ENCODE assay signal across 8 cellular contexts in genomic region chr12:56723889-56724659, GRCh38. TPM values are rescaled to one million over a fixed set of nuclear protein-coding genes. Genes with fewer than 3 reads are reported as not detected.
DNase-seq lines count a peak whose midpoint lies in the region; ATAC-seq and TF ChIP-seq lines count a peak whose summit lies in the region.

No MANE protein-coding gene starts in this region.

- no peaks in the 10 kb centered on the region for H3K36me3 ChIP-seq in neural progenitor cell

- peak; percentile 70 for DNase-seq in AG20443 (ENCODE audit: low spot score)
- peak; percentile 50 for DNase-seq in HS-5 (ENCODE audit: low read depth)
- DNase-seq in activated CD8-positive, alpha-beta T cell treated with anti-CD3 and anti-CD28 coated beads for 36 hours = peak; percentile 27
- DNase-seq in foreskin fibroblast = peak; percentile 64 to 86
- peak; percentile 39 for DNase-seq in neural progenitor cell (ENCODE audit: low spot score)
- no peak for DNase-seq in SHP77 (lab: John Stamatoyannopoulos, UW)
- DNase-seq in activated CD4-positive, CD25-positive, alpha-beta regulatory T cell treated with anti-CD3 and anti-CD28 coated beads, Interleukin-2, amount 50 U/mL, for 72 hours = no peak

- peak overlapping the region; percentile 91 for H3K4me2 ChIP-seq in neural progenitor cell

- H3K9me3 Mint-ChIP-seq in activated CD8-positive, alpha-beta T cell treated with anti-CD3 and anti-CD28 coated beads for 36 hours = no peaks in the 10 kb centered on the region
- no peaks in the 10 kb centered on the region for H3K9me3 Mint-ChIP-seq in neural progenitor cell

- H4K20me1 ChIP-seq in neural progenitor cell (ENCODE audit: low read depth) = peaks cover 56% of the 10 kb centered on the region

- H3K9me3 ChIP-seq in neural progenitor cell (ENCODE audit: low read depth) = no peaks in the 10 kb centered on the region

- CTCF ChIA-PET in activated CD8-positive, alpha-beta T cell treated with anti-CD3 and anti-CD28 coated beads for 36 hours (lab: Charles Lee) = interaction anchor here (0.8 kb wide), 1 partner anchor 88 kb away, joined by 3 read pairs; no protein-coding TSS in a partner anchor

- peaks cover 61% of the 10 kb centered on the region for H3F3A ChIP-seq in neural progenitor cell (ENCODE audit: low read depth)

- H3K4me1 ChIP-seq in neural progenitor cell = peaks cover 45% of the 10 kb centered on the region

- ATAC-seq in activated CD8-positive, alpha-beta T cell treated with anti-CD3 and anti-CD28 coated beads for 36 hours = no peak
- no peak for ATAC-seq in GM21786 (IDR thresholded peaks at IDR 0.05; ENCODE audit: unreplicated experiment)

- H3K4me3 ChIP-seq in foreskin fibroblast (ENCODE audit: low read depth in 1 of 2, low read length in 2 of 2) = peak overlapping the region; percentile 92 to 99
- H3K4me3 ChIP-seq in neural progenitor cell = peak overlapping the region; percentile 91

- H3K4me1 Mint-ChIP-seq in activated CD8-positive, alpha-beta T cell treated with anti-CD3 and anti-CD28 coated beads for 36 hours (ENCODE audit: low read depth) = peaks cover 53% of the 10 kb centered on the region
- peaks cover 46% of the 10 kb centered on the region for H3K4me1 Mint-ChIP-seq in neural progenitor cell

- peaks cover 61% of the 10 kb centered on the region for H3K79me2 ChIP-seq in neural progenitor cell (ENCODE audit: low read depth)

- peaks cover 76% of the 10 kb centered on the region for H3K36me3 Mint-ChIP-seq in activated CD8-positive, alpha-beta T cell treated with anti-CD3 and anti-CD28 coated beads for 36 hours (ENCODE audit: low read depth)
- peaks cover 39% of the 10 kb centered on the region for H3K36me3 Mint-ChIP-seq in neural progenitor cell

- no peaks in the 10 kb centered on the region for H3K27me3 ChIP-seq in neural progenitor cell

- POLR2A ChIA-PET in activated CD8-positive, alpha-beta T cell treated with anti-CD3 and anti-CD28 coated beads for 36 hours (lab: Charles Lee) = interaction anchor here (0.9 to 4.3 kb wide), 5 partner anchors 19 to 89 kb away, joined by 3 to 45 read pairs (median 3); partner anchors contain the start of genes PRIM1 and PTGES3

- H3K27ac Mint-ChIP-seq in activated CD8-positive, alpha-beta T cell treated with anti-CD3 and anti-CD28 coated beads for 36 hours = peak overlapping the region; percentile 99
- peak overlapping the region; percentile 97 for H3K27ac Mint-ChIP-seq in neural progenitor cell

- H3K27me3 Mint-ChIP-seq in activated CD8-positive, alpha-beta T cell treated with anti-CD3 and anti-CD28 coated beads for 36 hours = no peaks in the 10 kb centered on the region
- H3K27me3 Mint-ChIP-seq in neural progenitor cell (ENCODE audit: insufficient read depth, low read depth) = peaks cover 13% of the 10 kb centered on the region

- no peak for TF ChIP-seq CTCF in activated CD8-positive, alpha-beta T cell treated with anti-CD3 and anti-CD28 coated beads for 36 hours (IDR thresholded peaks at IDR 0.05)
- no peak for TF ChIP-seq CTCF in foreskin fibroblast (IDR thresholded peaks at IDR 0.05; ENCODE audit: low read depth, low read length)
- TF ChIP-seq CTCF in neural progenitor cell (IDR thresholded peaks at IDR 0.05) = no peak

- H3K4me3 Mint-ChIP-seq in activated CD8-positive, alpha-beta T cell treated with anti-CD3 and anti-CD28 coated beads for 36 hours = peak overlapping the region; percentile 98
- peak overlapping the region; percentile 96 for H3K4me3 Mint-ChIP-seq in neural progenitor cell

- peak overlapping the region; percentile 98 for H3K9ac ChIP-seq in neural progenitor cell

- H3K27ac ChIP-seq in neural progenitor cell = peak overlapping the region; percentile 97

- intact Hi-C loops in activated CD8-positive, alpha-beta T cell treated with anti-CD3 and anti-CD28 coated beads for 36 hours (cut with micrococcal nuclease) = loop anchor here (5.0 to 10.0 kb wide), 2 partner anchors 37 to 79 kb away; partner anchors contain the start of genes ATP5F1B and PTGES3

- no peak overlapping the region for H2AFZ ChIP-seq in neural progenitor cell (replicated peaks)

RNA-seq across cellular contexts. Expression of gene NACA, which starts 1.0 kb away (rescaled TPM):
- total RNA-seq in activated CD8-positive, alpha-beta T cell treated with anti-CD3 and anti-CD28 coated beads for 36 hours = 1,000 to 10,000 TPM; 1,203 to 1,221 TPM
- 1,855 and 2,450 TPM in 2 replicates for total RNA-seq in neural progenitor cell (ENCODE audit: low replicate concordance)

RNA-seq across cellular contexts. Expression of gene PRIM1, which starts 28.0 kb away (rescaled TPM):
- total RNA-seq in activated CD8-positive, alpha-beta T cell treated with anti-CD3 and anti-CD28 coated beads for 36 hours = 10 to 100 TPM; 80.3 to 86.7 TPM
- total RNA-seq in neural progenitor cell (ENCODE audit: low replicate concordance) = 108 and 166 TPM in 2 replicates

RNA-seq across cellular contexts. Expression of gene PTGES3, which starts 36.0 kb away (rescaled TPM):
- total RNA-seq in activated CD8-positive, alpha-beta T cell treated with anti-CD3 and anti-CD28 coated beads for 36 hours = 100 to 1,000 TPM; 381 to 406 TPM
- total RNA-seq in neural progenitor cell (ENCODE audit: low replicate concordance) = 197 and 298 TPM in 2 replicates

RNA-seq across cellular contexts. Expression of gene HSD17B6, which starts 39.0 kb away (rescaled TPM):
- 1 to 10 TPM in 1 of 2 experiments, under 1 TPM in 1; 0.81 to 1.8 TPM for total RNA-seq in activated CD8-positive, alpha-beta T cell treated with anti-CD3 and anti-CD28 coated beads for 36 hours
- total RNA-seq in neural progenitor cell (ENCODE audit: low replicate concordance) = 2.5 and 10.0 TPM in 2 replicates

Comparison
In these comparisons a context has a peak if more than half of its experiments do, and no peak if none do; other contexts are left out.
1. DNase-seq: peak in AG20443 (single experiment), HS-5 (single experiment), activated CD8-positive, alpha-beta T cell treated with anti-CD3 and anti-CD28 coated beads for 36 hours (single experiment), foreskin fibroblast (2 of 2) and neural progenitor cell (single experiment); none in SHP77 (0 of 2) and activated CD4-positive, CD25-positive, alpha-beta regulatory T cell treated with anti-CD3 and anti-CD28 coated beads, Interleukin-2, amount 50 U/mL, for 72 hours (single experiment).